ENCODE assay signal across 9 cellular contexts in genomic region chr3:118628704-118629341, GRCh38.
DNase-seq lines count a peak whose midpoint lies in the region; ATAC-seq, FAIRE-seq and TF ChIP-seq lines count a peak whose summit lies in the region.
"Had no signal": no experiment of that assay in that cellular context is flagged by ENCODE, and none has a peak within 500 bp of the region (broad histone marks: within the 10 kb centered on the region; RNA-seq: fewer than 3 reads in every experiment).

No MANE protein-coding gene starts in this region.

- no peaks in the 10 kb centered on the region for H3K4me1 ChIP-seq in CD8-positive, alpha-beta T cell (ENCODE audit: insufficient read depth, low read length)

- no peak overlapping the region for H3K4me3 ChIP-seq in CD8-positive, alpha-beta T cell (ENCODE audit: low read depth, low read length)

- intact Hi-C loops in posterior cingulate gyrus (cut with DNase I), result loop anchor here (5.0 kb wide), 1 partner anchor 1857 kb away; no protein-coding TSS in a partner anchor
- intact Hi-C loops in CD8-positive, alpha-beta T cell (cut with DNase I, micrococcal nuclease), result no loop called here

- no peaks in the 10 kb centered on the region for H3K9me3 ChIP-seq in CD8-positive, alpha-beta T cell (ENCODE audit: low read length)

- H3K27ac Mint-ChIP-seq in WTC11, result no peak overlapping the region
- no peak overlapping the region for H3K27ac Mint-ChIP-seq in CD8-positive, alpha-beta T cell

- DNase-seq in DMS 273 (lab: John Stamatoyannopoulos, UW; ENCODE audit: unreplicated experiment) (peak; percentile 92), GM19239 (ENCODE audit: insufficient read length, low spot score) (peak; percentile 34), NCI-H2081 (lab: John Stamatoyannopoulos, UW) (peak; percentile 64 to 76), WTC11 (ENCODE audit: low spot score) (peak; percentile 82), globus pallidus (ENCODE audit: low spot score) (peak; percentile 80), posterior cingulate gyrus (peak; percentile 40 to 94 (median 72))
- no peak for DNase-seq in CD8-positive, alpha-beta T cell
- DNase-seq: activated T-cell treated with anti-CD3 and anti-CD28 coated beads, Interleukin-2, amount 50 U/mL, for 4 hours had no signal

- no peak overlapping the region for H3K4me3 Mint-ChIP-seq in WTC11
- H3K4me3 Mint-ChIP-seq in CD8-positive, alpha-beta T cell, result no peak overlapping the region
- H3K4me3 Mint-ChIP-seq: activated T-cell treated with anti-CD3 and anti-CD28 coated beads, Interleukin-2, amount 50 U/mL, for 4 hours had no signal

- TF ChIP-seq CTCF in WTC11 (IDR thresholded peaks at IDR 0.05), result peak; percentile 69
- no peak for TF ChIP-seq CTCF in CD8-positive, alpha-beta T cell (IDR thresholded peaks at IDR 0.05)

- peak; percentile 61 for FAIRE-seq in GM19239 (lab: Jason Lieb, UNC)

- no peaks in the 10 kb centered on the region for H3K36me3 ChIP-seq in CD8-positive, alpha-beta T cell (ENCODE audit: insufficient read depth, low read length)

- peaks cover 4% of the 10 kb centered on the region; the same call in 1 of the 2 replicates for H3K9me3 Mint-ChIP-seq in WTC11
- H3K9me3 Mint-ChIP-seq in CD8-positive, alpha-beta T cell, result no peaks in the 10 kb centered on the region
- H3K9me3 Mint-ChIP-seq: activated T-cell treated with anti-CD3 and anti-CD28 coated beads, Interleukin-2, amount 50 U/mL, for 4 hours had no signal

- H3K36me3 Mint-ChIP-seq in WTC11, result no peaks in the 10 kb centered on the region
- no peaks in the 10 kb centered on the region for H3K36me3 Mint-ChIP-seq in CD8-positive, alpha-beta T cell

- H3K27me3 ChIP-seq in CD8-positive, alpha-beta T cell (ENCODE audit: insufficient read depth, low read length), result no peaks in the 10 kb centered on the region

- CTCF ChIA-PET in WTC11 (lab: Charles Lee), result interaction anchor here (0.6 to 1.0 kb wide), 4 partner anchors 8 to 1103 kb away, joined by 3 to 4 read pairs (median 3); no protein-coding TSS in a partner anchor
- CTCF ChIA-PET in CD8-positive, alpha-beta T cell (lab: Charles Lee), result no interaction called here

- no peaks in the 10 kb centered on the region; the same call in 1 of the 2 replicates for H3K27me3 Mint-ChIP-seq in WTC11 (ENCODE audit: low read depth)
- H3K27me3 Mint-ChIP-seq in CD8-positive, alpha-beta T cell (ENCODE audit: low read depth), result no peaks in the 10 kb centered on the region

- ATAC-seq in HG03108 (IDR thresholded peaks at IDR 0.05; ENCODE audit: unreplicated experiment), result peak; percentile 93
- peak; percentile 99 for ATAC-seq in WTC11
- ATAC-seq in CD8-positive, alpha-beta T cell, result no peak

- H3K4me1 Mint-ChIP-seq in WTC11, result no peaks in the 10 kb centered on the region; the same call in 1 of the 2 replicates
- H3K4me1 Mint-ChIP-seq in CD8-positive, alpha-beta T cell (ENCODE audit: low read depth), result no peaks in the 10 kb centered on the region

- POLR2A ChIA-PET in WTC11 (lab: Charles Lee), result no interaction called here
- POLR2A ChIA-PET in CD8-positive, alpha-beta T cell (lab: Charles Lee), result no interaction called here

- no peak overlapping the region for H3K27ac ChIP-seq in CD8-positive, alpha-beta T cell (ENCODE audit: low read depth, low read length)

TF ChIP-seq in WTC11, 78 proteins besides CTCF, POLR2A, EP300 and RAD21 (continues in another document):
- TF ChIP-seq ZNF219 (CRISPR knock-in tag; IDR thresholded peaks at IDR 0.05; ENCODE audit: borderline replicate concordance) (no peak), ETV6 (CRISPR knock-in tag; IDR thresholded peaks at IDR 0.05) (no peak), E2F4 (CRISPR knock-in tag; IDR thresholded peaks at IDR 0.05; ENCODE audit: borderline replicate concordance, low read depth) (no peak), AR (CRISPR knock-in tag; IDR thresholded peaks at IDR 0.05) (no peak), ZNF671 (CRISPR knock-in tag; IDR thresholded peaks at IDR 0.05) (no peak), AFF4 (CRISPR knock-in tag; IDR thresholded peaks at IDR 0.05; ENCODE audit: borderline replicate concordance) (no peak), USF2 (CRISPR knock-in tag; IDR thresholded peaks at IDR 0.05) (no peak), ATF2 (CRISPR knock-in tag; IDR thresholded peaks at IDR 0.05; ENCODE audit: borderline replicate concordance, low read depth) (no peak), GTF2I (CRISPR knock-in tag; conservative IDR thresholded peaks at IDR 0.05) (no peak)

Comparison
In these comparisons a context has a peak if more than half of its experiments do, and no peak if none do; other contexts are left out.
1. DNase-seq: peak in DMS 273 (single experiment), GM19239 (single experiment), NCI-H2081 (2 of 2), WTC11 (single experiment), globus pallidus (single experiment) and posterior cingulate gyrus (10 of 10); none in CD8-positive, alpha-beta T cell (0 of 7).